18 cellular contexts compared by ENCODE assay signal in the genomic region with DNA sequence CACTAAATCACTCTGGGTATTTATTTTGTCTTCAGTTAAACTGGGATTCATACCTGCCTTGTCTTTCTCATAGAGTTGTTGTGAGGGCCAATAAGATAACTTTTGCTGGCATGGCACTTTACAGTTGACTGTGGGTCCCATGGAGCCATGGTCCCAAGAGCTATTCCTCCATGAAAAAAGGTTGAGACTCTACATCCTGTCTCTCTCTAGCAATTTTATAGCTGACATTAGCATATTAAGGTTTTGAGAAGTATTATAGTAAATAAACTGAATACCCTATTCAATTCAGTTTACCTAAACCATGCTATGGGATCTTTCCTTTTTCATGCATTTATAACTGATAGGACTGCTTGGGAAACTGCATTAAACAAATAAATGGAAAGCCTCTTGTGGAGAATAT. TPM values are rescaled to one million over a fixed set of nuclear protein-coding genes. Genes with fewer than 3 reads are reported as not detected.
DNase-seq lines count a peak whose midpoint lies in the region; ATAC-seq, FAIRE-seq and TF ChIP-seq lines count a peak whose summit lies in the region.
"Had no signal": no experiment of that assay in that cellular context is flagged by ENCODE, and none has a peak within 500 bp of the region (broad histone marks: within the 10 kb centered on the region; RNA-seq: fewer than 3 reads in every experiment).

No MANE protein-coding gene starts in this region.

- intact Hi-C loops in HepG2 (cut with micrococcal nuclease; ENCODE audit: unreplicated experiment) (no loop called here), right lobe of liver (cut with DNase I) (no loop called here)

- no peak overlapping the region for H3K4me2 ChIP-seq in HepG2 (ENCODE audit: low read depth, low read length)

- TF ChIP-seq EP300 in HepG2 (IDR thresholded peaks at IDR 0.05; ENCODE audit: low read depth in 2 of 2, low read length in 2 of 2): no peak
- no peak for TF ChIP-seq EP300 in HepG2 (CRISPR knock-in tag; IDR thresholded peaks at IDR 0.05; ENCODE audit: borderline replicate concordance)

- FAIRE-seq in HepG2 (lab: Jason Lieb, UNC): no peak
- FAIRE-seq: D721Med, G401.6, GM12891, H54 had no signal

- H3K27ac ChIP-seq in HepG2 (ENCODE audit: extremely low read length, insufficient read depth, low read length) (no peak overlapping the region), right lobe of liver (no peak overlapping the region)
- H3K27ac ChIP-seq: GM23248 had no signal

- POLR2A ChIA-PET in HepG2 (lab: Yijun Ruan, JAX): no interaction called here

- no peak overlapping the region for H3K4me3 Mint-ChIP-seq in memory B cell
- H3K4me3 Mint-ChIP-seq: B cell; CD8-positive, alpha-beta T cell had no signal

- CTCF ChIA-PET in HepG2 (lab: Yijun Ruan, JAX; ENCODE audit: low intra/inter-chr PET ratio, low total read pairs): no interaction called here

- H3K27me3 Mint-ChIP-seq in memory B cell: no peaks in the 10 kb centered on the region
- H3K27me3 Mint-ChIP-seq: B cell had no signal

- ATAC-seq in HepG2 (no peak), right lobe of liver (no peak), memory B cell (ENCODE audit: low read depth) (no peak), HG03457 (IDR thresholded peaks at IDR 0.05; ENCODE audit: unreplicated experiment) (no peak)
- ATAC-seq: CD8-positive, alpha-beta T cell; HCT116 had no signal

- TF ChIP-seq CTCF in HepG2 (CRISPR knock-in tag; IDR thresholded peaks at IDR 0.05): no peak
- no peak for TF ChIP-seq CTCF in right lobe of liver (IDR thresholded peaks at IDR 0.05)

- no peaks in the 10 kb centered on the region for H3K79me2 ChIP-seq in HepG2 (ENCODE audit: insufficient read depth, low read length)

- H3K9ac ChIP-seq in HepG2 (ENCODE audit: insufficient read depth, low read depth, low read length): no peak overlapping the region
- H3K9ac ChIP-seq: GM23248 had no signal

- TF ChIP-seq RAD21 in HepG2 (CRISPR knock-in tag; IDR thresholded peaks at IDR 0.05): no peak

- H3K4me1 Mint-ChIP-seq in memory B cell: no peaks in the 10 kb centered on the region
- H3K4me1 Mint-ChIP-seq: B cell had no signal

- H2AFZ ChIP-seq in HepG2 (ENCODE audit: low read length): no peak overlapping the region
- H2AFZ ChIP-seq: GM23248 had no signal

- H3K4me3 ChIP-seq in HepG2 (replicated peaks in 1 of 3; ENCODE audit: insufficient read depth in 1 of 3, low read depth in 2 of 3, low read length in 3 of 3): no peak overlapping the region
- no peak overlapping the region for H3K4me3 ChIP-seq in right lobe of liver
- H3K4me3 ChIP-seq: GM23248 had no signal

- H3K27ac Mint-ChIP-seq in memory B cell: peak overlapping the region; percentile 41
- H3K27ac Mint-ChIP-seq: B cell; CD8-positive, alpha-beta T cell had no signal

- H3K9me3 Mint-ChIP-seq in memory B cell: no peaks in the 10 kb centered on the region
- H3K9me3 Mint-ChIP-seq: CD8-positive, alpha-beta T cell had no signal

- no peaks in the 10 kb centered on the region for H3K4me1 ChIP-seq in HepG2 (ENCODE audit: insufficient read depth, low read length)
- no peaks in the 10 kb centered on the region for H3K4me1 ChIP-seq in right lobe of liver

- BruUV-seq in HepG2 (replicated peaks; lab: Mats Ljungman, UMichigan): no TSS peak

- H3K36me3 ChIP-seq in HepG2 (replicated peaks in 1 of 2; ENCODE audit: control insufficient read depth in 1 of 2, insufficient read depth in 2 of 2, low read length in 2 of 2) (peaks cover 40 to 80% of the 10 kb centered on the region in 2 experiments), right lobe of liver (peaks cover 6 to 83% (median 35%) of the 10 kb centered on the region in 4 donors)

- H3K27me3 ChIP-seq in HepG2 (ENCODE audit: control insufficient read depth in 1 of 2, insufficient read depth in 2 of 2, low read length in 2 of 2) (no peaks in the 10 kb centered on the region), right lobe of liver (no peaks in the 10 kb centered on the region)

- H3K9me3 ChIP-seq in HepG2 (ENCODE audit: low read length) (no peaks in the 10 kb centered on the region), right lobe of liver (no peaks in the 10 kb centered on the region)

- in situ Hi-C loops in HepG2 (cut with HindIII; ENCODE audit: extremely low pct_ligation_motif_present, low pct_unique_long_range_greater_than_20kb): no loop called here

- no peak for DNase-seq in HepG2 (ENCODE audit: low spot score)
- DNase-seq in right lobe of liver: no peak
- no peak for DNase-seq in memory B cell (ENCODE audit: low spot score in 2 of 2)
- no peak for DNase-seq in NCI-H1694 treated with DMSO at 0.1 percent for 48 hours (lab: John Stamatoyannopoulos, UW)
- DNase-seq: C1 segment of cervical spinal cord; CD8-positive, alpha-beta T cell; COR-L47; DMS153; DMS79 treated with DMSO at 0.1 percent for 48 hours; EL; GM23248 had no signal

- TF ChIP-seq POLR2A in HepG2 (IDR thresholded peaks at IDR 0.05; ENCODE audit: insufficient read depth in 1 of 2, low read depth in 2 of 2, low read length in 2 of 2) (no peak), right lobe of liver (IDR thresholded peaks at IDR 0.05) (no peak)

- H3K36me3 Mint-ChIP-seq in memory B cell: peaks cover 45% of the 10 kb centered on the region

- H4K20me1 ChIP-seq in HepG2 (ENCODE audit: insufficient read depth, low read length): no peaks in the 10 kb centered on the region

RNA-seq across cellular contexts. Expression of gene OGFOD1, which starts 17.4 kb away (rescaled TPM):
- total RNA-seq in HepG2 (2016; rRNA removed; fragmentation: Illumina TruSeq; extraction: Trizol) (81.3 and 160 TPM in 2 replicates), right lobe of liver (10 to 100 TPM; 12.2 to 32.0 (median 17.4) TPM)
- 6.6 and 8.4 TPM in 2 replicates for total RNA-seq in HepG2 (2016; cell fraction: cytosol; rRNA removed; fragmentation: Illumina TruSeq; extraction: Trizol; ENCODE audit: low read depth)
- total RNA-seq in HepG2 (2016; cell fraction: insoluble cytoplasmic fraction; rRNA removed; fragmentation: Illumina TruSeq; extraction: Trizol): 86.8 and 157 TPM in 2 replicates
- 20.3 and 27.2 TPM in 2 replicates for total RNA-seq in HepG2 (2016; cell fraction: membrane; rRNA removed; fragmentation: Illumina TruSeq; extraction: Trizol)
- total RNA-seq in HepG2 (2016; cell fraction: nucleus; rRNA removed; fragmentation: Illumina TruSeq; extraction: Trizol): 53.7 and 58.7 TPM in 2 replicates
- 31.1 and 35.2 TPM in 2 replicates for polyA plus RNA-seq in HepG2 (2011; rRNA removed)
- polyA plus RNA-seq in HepG2 (2011; cell fraction: cytosol; rRNA removed): 20.7 and 32.8 TPM in 2 replicates
- 11.1 and 14.6 TPM in 2 replicates for polyA plus RNA-seq in HepG2 (2011; cell fraction: nucleus; rRNA removed)
- polyA plus RNA-seq in HepG2 (2012): 44.7 and 68.7 TPM in 2 replicates
- polyA plus RNA-seq in HepG2 (2016; cell fraction: cytosol; fragmentation: Illumina TruSeq; extraction: Trizol; ENCODE audit: low read depth): 6.1 and 7.5 TPM in 2 replicates
- polyA plus RNA-seq in HepG2 (2016; cell fraction: insoluble cytoplasmic fraction; fragmentation: Illumina TruSeq; extraction: Trizol; ENCODE audit: low read depth): 139 and 141 TPM in 2 replicates
- polyA plus RNA-seq in HepG2 (2016; cell fraction: membrane; fragmentation: Illumina TruSeq; extraction: Trizol; ENCODE audit: low read depth): 14.8 and 18.5 TPM in 2 replicates
- 48.7 and 52.3 TPM in 2 replicates for polyA plus RNA-seq in HepG2 (2016; cell fraction: nucleus; fragmentation: Illumina TruSeq; extraction: Trizol; ENCODE audit: insufficient read depth, low read depth)
- polyA minus RNA-seq in HepG2 (2011; rRNA and poly(A)+ RNA removed; ENCODE audit: low replicate concordance): 28.6 and 57.3 TPM in 2 replicates
- 24.4 and 40.4 TPM in 2 replicates for polyA minus RNA-seq in HepG2 (2011; cell fraction: cytosol; rRNA and poly(A)+ RNA removed)
- polyA minus RNA-seq in HepG2 (2011; cell fraction: nucleus; rRNA and poly(A)+ RNA removed): 61.2 and 74.1 TPM in 2 replicates

RNA-seq across cellular contexts. Expression of gene NUDT21, which starts 17.7 kb away (rescaled TPM):
- 210 and 320 TPM in 2 replicates for total RNA-seq in HepG2 (2016; rRNA removed; fragmentation: Illumina TruSeq; extraction: Trizol)
- total RNA-seq in HepG2 (2016; cell fraction: cytosol; rRNA removed; fragmentation: Illumina TruSeq; extraction: Trizol; ENCODE audit: low read depth): 59.7 and 74.4 TPM in 2 replicates
- 213 and 328 TPM in 2 replicates for total RNA-seq in HepG2 (2016; cell fraction: insoluble cytoplasmic fraction; rRNA removed; fragmentation: Illumina TruSeq; extraction: Trizol)
- 88.9 and 94.1 TPM in 2 replicates for total RNA-seq in HepG2 (2016; cell fraction: membrane; rRNA removed; fragmentation: Illumina TruSeq; extraction: Trizol)
- total RNA-seq in HepG2 (2016; cell fraction: nucleus; rRNA removed; fragmentation: Illumina TruSeq; extraction: Trizol): 86.2 and 94.1 TPM in 2 replicates
- polyA plus RNA-seq in HepG2 (2011; rRNA removed): 162 and 177 TPM in 2 replicates
- 66.5 and 107 TPM in 2 replicates for polyA plus RNA-seq in HepG2 (2011; cell fraction: cytosol; rRNA removed)
- polyA plus RNA-seq in HepG2 (2011; cell fraction: nucleus; rRNA removed): 51.0 and 61.4 TPM in 2 replicates
- 136 and 140 TPM in 2 replicates for polyA plus RNA-seq in HepG2 (2012)
- 77.0 and 85.0 TPM in 2 replicates for polyA plus RNA-seq in HepG2 (2016; cell fraction: cytosol; fragmentation: Illumina TruSeq; extraction: Trizol; ENCODE audit: low read depth)
- 268 and 272 TPM in 2 replicates for polyA plus RNA-seq in HepG2 (2016; cell fraction: insoluble cytoplasmic fraction; fragmentation: Illumina TruSeq; extraction: Trizol; ENCODE audit: low read depth)
- polyA plus RNA-seq in HepG2 (2016; cell fraction: membrane; fragmentation: Illumina TruSeq; extraction: Trizol; ENCODE audit: low read depth): 76.9 and 88.0 TPM in 2 replicates
- 92.2 and 106 TPM in 2 replicates for polyA plus RNA-seq in HepG2 (2016; cell fraction: nucleus; fragmentation: Illumina TruSeq; extraction: Trizol; ENCODE audit: insufficient read depth, low read depth)
- 103 and 183 TPM in 2 replicates for polyA minus RNA-seq in HepG2 (2011; rRNA and poly(A)+ RNA removed; ENCODE audit: low replicate concordance)
- polyA minus RNA-seq in HepG2 (2011; cell fraction: cytosol; rRNA and poly(A)+ RNA removed): 89.5 and 101 TPM in 2 replicates
- polyA minus RNA-seq in HepG2 (2011; cell fraction: nucleus; rRNA and poly(A)+ RNA removed): 81.6 and 84.1 TPM in 2 replicates
- total RNA-seq in right lobe of liver: 10 to 100 TPM; 26.2 to 35.8 (median 30.3) TPM

RNA-seq across cellular contexts. Expression of gene AMFR, which starts 43.5 kb away (rescaled TPM):
- total RNA-seq in HepG2 (2016; rRNA removed; fragmentation: Illumina TruSeq; extraction: Trizol): 80.0 and 108 TPM in 2 replicates
- 55.3 and 57.1 TPM in 2 replicates for total RNA-seq in HepG2 (2016; cell fraction: cytosol; rRNA removed; fragmentation: Illumina TruSeq; extraction: Trizol; ENCODE audit: low read depth)
- total RNA-seq in HepG2 (2016; cell fraction: insoluble cytoplasmic fraction; rRNA removed; fragmentation: Illumina TruSeq; extraction: Trizol): 75.8 and 107 TPM in 2 replicates
- 115 and 121 TPM in 2 replicates for total RNA-seq in HepG2 (2016; cell fraction: membrane; rRNA removed; fragmentation: Illumina TruSeq; extraction: Trizol)
- 88.4 and 97.8 TPM in 2 replicates for total RNA-seq in HepG2 (2016; cell fraction: nucleus; rRNA removed; fragmentation: Illumina TruSeq; extraction: Trizol)
- polyA plus RNA-seq in HepG2 (2011; rRNA removed): 52.9 and 65.3 TPM in 2 replicates
- polyA plus RNA-seq in HepG2 (2011; cell fraction: cytosol; rRNA removed): 73.6 and 88.0 TPM in 2 replicates
- polyA plus RNA-seq in HepG2 (2011; cell fraction: nucleus; rRNA removed): 63.5 and 69.1 TPM in 2 replicates
- polyA plus RNA-seq in HepG2 (2012): 68.8 and 77.0 TPM in 2 replicates
- polyA plus RNA-seq in HepG2 (2016; cell fraction: cytosol; fragmentation: Illumina TruSeq; extraction: Trizol; ENCODE audit: low read depth): 27.7 and 29.0 TPM in 2 replicates
- 47.4 and 56.2 TPM in 2 replicates for polyA plus RNA-seq in HepG2 (2016; cell fraction: insoluble cytoplasmic fraction; fragmentation: Illumina TruSeq; extraction: Trizol; ENCODE audit: low read depth)
- polyA plus RNA-seq in HepG2 (2016; cell fraction: membrane; fragmentation: Illumina TruSeq; extraction: Trizol; ENCODE audit: low read depth): 56.5 and 62.9 TPM in 2 replicates
- polyA plus RNA-seq in HepG2 (2016; cell fraction: nucleus; fragmentation: Illumina TruSeq; extraction: Trizol; ENCODE audit: insufficient read depth, low read depth): 75.6 and 79.3 TPM in 2 replicates
- polyA minus RNA-seq in HepG2 (2011; rRNA and poly(A)+ RNA removed; ENCODE audit: low replicate concordance): 174 and 688 TPM in 2 replicates
- 186 and 219 TPM in 2 replicates for polyA minus RNA-seq in HepG2 (2011; cell fraction: cytosol; rRNA and poly(A)+ RNA removed)
- polyA minus RNA-seq in HepG2 (2011; cell fraction: nucleus; rRNA and poly(A)+ RNA removed): 164 and 181 TPM in 2 replicates
- 100 to 1,000 TPM in 4 of 6 experiments, 10 to 100 TPM in 2; 92.2 to 189 (median 137) TPM for total RNA-seq in right lobe of liver

RNA-seq across cellular contexts. Expression of gene BBS2, which starts 51.0 kb away (rescaled TPM):
- 59.7 and 63.5 TPM in 2 replicates for total RNA-seq in HepG2 (2016; rRNA removed; fragmentation: Illumina TruSeq; extraction: Trizol)
- 11.6 and 13.5 TPM in 2 replicates for total RNA-seq in HepG2 (2016; cell fraction: cytosol; rRNA removed; fragmentation: Illumina TruSeq; extraction: Trizol; ENCODE audit: low read depth)
- 58.4 and 59.3 TPM in 2 replicates for total RNA-seq in HepG2 (2016; cell fraction: insoluble cytoplasmic fraction; rRNA removed; fragmentation: Illumina TruSeq; extraction: Trizol)
- total RNA-seq in HepG2 (2016; cell fraction: membrane; rRNA removed; fragmentation: Illumina TruSeq; extraction: Trizol): 13.6 and 15.7 TPM in 2 replicates
- 42.3 and 45.1 TPM in 2 replicates for total RNA-seq in HepG2 (2016; cell fraction: nucleus; rRNA removed; fragmentation: Illumina TruSeq; extraction: Trizol)
- 58.2 and 68.3 TPM in 2 replicates for polyA plus RNA-seq in HepG2 (2011; rRNA removed)
- 25.1 and 27.0 TPM in 2 replicates for polyA plus RNA-seq in HepG2 (2011; cell fraction: cytosol; rRNA removed)
- 95.3 and 104 TPM in 2 replicates for polyA plus RNA-seq in HepG2 (2011; cell fraction: nucleus; rRNA removed)
- polyA plus RNA-seq in HepG2 (2012): 30.0 and 44.8 TPM in 2 replicates
- polyA plus RNA-seq in HepG2 (2016; cell fraction: cytosol; fragmentation: Illumina TruSeq; extraction: Trizol; ENCODE audit: low read depth): 2.8 and 2.9 TPM in 2 replicates
- 44.4 and 54.3 TPM in 2 replicates for polyA plus RNA-seq in HepG2 (2016; cell fraction: insoluble cytoplasmic fraction; fragmentation: Illumina TruSeq; extraction: Trizol; ENCODE audit: low read depth)
- 3.6 and 5.8 TPM in 2 replicates for polyA plus RNA-seq in HepG2 (2016; cell fraction: membrane; fragmentation: Illumina TruSeq; extraction: Trizol; ENCODE audit: low read depth)
- 51.0 and 65.6 TPM in 2 replicates for polyA plus RNA-seq in HepG2 (2016; cell fraction: nucleus; fragmentation: Illumina TruSeq; extraction: Trizol; ENCODE audit: insufficient read depth, low read depth)
- 43.0 and 46.6 TPM in 2 replicates for polyA minus RNA-seq in HepG2 (2011; rRNA and poly(A)+ RNA removed; ENCODE audit: low replicate concordance)
- 29.7 and 39.9 TPM in 2 replicates for polyA minus RNA-seq in HepG2 (2011; cell fraction: cytosol; rRNA and poly(A)+ RNA removed)
- 56.1 and 67.9 TPM in 2 replicates for polyA minus RNA-seq in HepG2 (2011; cell fraction: nucleus; rRNA and poly(A)+ RNA removed)
- total RNA-seq in right lobe of liver: 10 to 100 TPM in 4 of 6 experiments, 1 to 10 TPM in 2; 5.6 to 18.4 (median 10.5) TPM
